23 cellular contexts compared by ENCODE assay signal in genomic region chr13:113605461-113605860, GRCh38. TPM values are rescaled to one million over a fixed set of nuclear protein-coding genes. Genes with fewer than 3 reads are reported as not detected.
DNase-seq lines count a peak whose midpoint lies in the region; ATAC-seq, FAIRE-seq and TF ChIP-seq lines count a peak whose summit lies in the region.
"Had no signal": no experiment of that assay in that cellular context is flagged by ENCODE, and none has a peak within 500 bp of the region (broad histone marks: within the 10 kb centered on the region; RNA-seq: fewer than 3 reads in every experiment).

No MANE protein-coding gene starts in this region.

- H3K4me3 Mint-ChIP-seq in activated naive CD4-positive, alpha-beta T cell treated with anti-CD3 and anti-CD28 coated beads, Interleukin-2, amount 10 ng/mL, durations not matched to agents 7 days and 5 days = no peak overlapping the region
- no peak overlapping the region for H3K4me3 Mint-ChIP-seq in activated naive CD4-positive, alpha-beta T cell treated with anti-CD3 and anti-CD28 coated beads for 36 hours
- no peak overlapping the region for H3K4me3 Mint-ChIP-seq in activated naive CD8-positive, alpha-beta T cell treated with anti-CD3 and anti-CD28 coated beads, Interleukin-2, amount 50 U/mL, for 24 hours
- H3K4me3 Mint-ChIP-seq in nephron progenitor cell = no peak overlapping the region

- H3K27me3 Mint-ChIP-seq in activated naive CD4-positive, alpha-beta T cell treated with anti-CD3 and anti-CD28 coated beads, Interleukin-2, amount 10 ng/mL, durations not matched to agents 7 days and 5 days = no peaks in the 10 kb centered on the region
- no peaks in the 10 kb centered on the region for H3K27me3 Mint-ChIP-seq in activated naive CD4-positive, alpha-beta T cell treated with anti-CD3 and anti-CD28 coated beads for 36 hours (ENCODE audit: low read depth)
- no peaks in the 10 kb centered on the region for H3K27me3 Mint-ChIP-seq in activated naive CD8-positive, alpha-beta T cell treated with anti-CD3 and anti-CD28 coated beads, Interleukin-2, amount 50 U/mL, for 24 hours
- no peaks in the 10 kb centered on the region for H3K27me3 Mint-ChIP-seq in nephron progenitor cell (ENCODE audit: low read depth, poor library complexity)

- H3K4me1 Mint-ChIP-seq in activated naive CD4-positive, alpha-beta T cell treated with anti-CD3 and anti-CD28 coated beads, Interleukin-2, amount 10 ng/mL, durations not matched to agents 7 days and 5 days = peaks cover 16% of the 10 kb centered on the region
- H3K4me1 Mint-ChIP-seq in activated naive CD4-positive, alpha-beta T cell treated with anti-CD3 and anti-CD28 coated beads for 36 hours (ENCODE audit: low read depth) = peaks cover 20% of the 10 kb centered on the region
- peaks cover 37% of the 10 kb centered on the region for H3K4me1 Mint-ChIP-seq in activated naive CD8-positive, alpha-beta T cell treated with anti-CD3 and anti-CD28 coated beads, Interleukin-2, amount 50 U/mL, for 24 hours
- H3K4me1 Mint-ChIP-seq in nephron progenitor cell = peaks cover 40% of the 10 kb centered on the region

- ATAC-seq in activated naive CD8-positive, alpha-beta T cell treated with anti-CD3 and anti-CD28 coated beads, Interleukin-2, amount 50 U/mL, for 24 hours = no peak
- no peak for ATAC-seq in HG02571 (IDR thresholded peaks at IDR 0.05; ENCODE audit: unreplicated experiment)
- ATAC-seq: Panc1, Right ventricle myocardium inferior had no signal

- intact Hi-C loops in activated naive CD4-positive, alpha-beta T cell treated with anti-CD3 and anti-CD28 coated beads for 36 hours (cut with micrococcal nuclease) = no loop called here

- peak overlapping the region; percentile 33 for H3K27ac Mint-ChIP-seq in activated naive CD4-positive, alpha-beta T cell treated with anti-CD3 and anti-CD28 coated beads, Interleukin-2, amount 10 ng/mL, durations not matched to agents 7 days and 5 days
- H3K27ac Mint-ChIP-seq in activated naive CD4-positive, alpha-beta T cell treated with anti-CD3 and anti-CD28 coated beads for 36 hours = no peak overlapping the region
- peak overlapping the region; percentile 69 for H3K27ac Mint-ChIP-seq in activated naive CD8-positive, alpha-beta T cell treated with anti-CD3 and anti-CD28 coated beads, Interleukin-2, amount 50 U/mL, for 24 hours
- H3K27ac Mint-ChIP-seq in nephron progenitor cell = peak overlapping the region; percentile 93

- FAIRE-seq in RCC 7860 (lab: Jason Lieb, UNC) = no peak
- FAIRE-seq: GM12892 had no signal

- no peaks in the 10 kb centered on the region for H3K9me3 Mint-ChIP-seq in activated naive CD4-positive, alpha-beta T cell treated with anti-CD3 and anti-CD28 coated beads, Interleukin-2, amount 10 ng/mL, durations not matched to agents 7 days and 5 days
- H3K9me3 Mint-ChIP-seq in activated naive CD4-positive, alpha-beta T cell treated with anti-CD3 and anti-CD28 coated beads for 36 hours = no peaks in the 10 kb centered on the region
- H3K9me3 Mint-ChIP-seq in activated naive CD8-positive, alpha-beta T cell treated with anti-CD3 and anti-CD28 coated beads, Interleukin-2, amount 50 U/mL, for 24 hours = no peaks in the 10 kb centered on the region
- H3K9me3 Mint-ChIP-seq in nephron progenitor cell = peaks cover 6% of the 10 kb centered on the region

- TF ChIP-seq CTCF in nephron progenitor cell (IDR thresholded peaks at IDR 0.05) = no peak

- CTCF ChIA-PET in activated naive CD4-positive, alpha-beta T cell treated with anti-CD3 and anti-CD28 coated beads, Interleukin-2, amount 10 ng/mL, durations not matched to agents 7 days and 5 days (lab: Charles Lee) = interaction anchor here (0.7 kb wide), 1 partner anchor 187 kb away, joined by 3 read pairs; no protein-coding TSS in a partner anchor
- CTCF ChIA-PET in activated naive CD4-positive, alpha-beta T cell treated with anti-CD3 and anti-CD28 coated beads for 36 hours (lab: Charles Lee) = no interaction called here

- H3K36me3 Mint-ChIP-seq in activated naive CD4-positive, alpha-beta T cell treated with anti-CD3 and anti-CD28 coated beads, Interleukin-2, amount 10 ng/mL, durations not matched to agents 7 days and 5 days = peaks cover 24% of the 10 kb centered on the region
- H3K36me3 Mint-ChIP-seq in activated naive CD4-positive, alpha-beta T cell treated with anti-CD3 and anti-CD28 coated beads for 36 hours (ENCODE audit: low read depth) = peaks cover 23% of the 10 kb centered on the region
- H3K36me3 Mint-ChIP-seq in activated naive CD8-positive, alpha-beta T cell treated with anti-CD3 and anti-CD28 coated beads, Interleukin-2, amount 50 U/mL, for 24 hours (ENCODE audit: low read depth) = peaks cover 26% of the 10 kb centered on the region
- H3K36me3 Mint-ChIP-seq in nephron progenitor cell (ENCODE audit: low read depth) = peaks cover 38% of the 10 kb centered on the region

- no peak for DNase-seq in activated naive CD4-positive, alpha-beta T cell treated with anti-CD3 and anti-CD28 coated beads, Interleukin-2, amount 10 ng/mL, durations not matched to agents 7 days and 5 days
- no peak for DNase-seq in activated naive CD4-positive, alpha-beta T cell treated with anti-CD3 and anti-CD28 coated beads for 36 hours
- no peak for DNase-seq in activated naive CD8-positive, alpha-beta T cell treated with anti-CD3 and anti-CD28 coated beads, Interleukin-2, amount 50 U/mL, for 24 hours
- DNase-seq in nephron progenitor cell (no peak), RCC 7860 (ENCODE audit: low spot score) (no peak), nucleus accumbens (lab: John Stamatoyannopoulos, UW) (no peak), cerebellum (ENCODE audit: low spot score) (no peak)
- DNase-seq: GF-D8, IMR-90, Karpas-422, MG63, NCI-H1092, NCI-H146, NCI-H2081, NCI-H524 had no signal

RNA-seq across cellular contexts. Expression of gene TFDP1, which starts 20.9 kb away (rescaled TPM):
- total RNA-seq in activated naive CD4-positive, alpha-beta T cell treated with anti-CD3 and anti-CD28 coated beads for 36 hours = 100 to 1,000 TPM; 157 to 161 TPM
- 33.9 TPM for total RNA-seq in cerebellum

RNA-seq across cellular contexts. Expression of gene ATP4B, which starts 52.5 kb away (rescaled TPM):
- not detected for total RNA-seq in activated naive CD4-positive, alpha-beta T cell treated with anti-CD3 and anti-CD28 coated beads for 36 hours
- total RNA-seq in cerebellum = not detected
- total RNA-seq: A172, Daoy, H4, HT1080, IMR-90, Right ventricle myocardium inferior had no signal
